ENCODE assay signal across 2 cellular contexts in genomic region chr9:72352911-72353388, GRCh38.
A peak's percentile ranks its signal among the peaks of the same experiment; 100 is the strongest.
TF ChIP-seq lines count a peak whose summit lies in the region.

No MANE protein-coding gene starts in this region.

TF ChIP-seq in IMR-90, 13 proteins besides CTCF, POLR2A, EP300 and RAD21:
- TF ChIP-seq RCOR1 (IDR thresholded peaks at IDR 0.05; ENCODE audit: insufficient replicate concordance, low read length), result no peak
- TF ChIP-seq SMC3 (IDR thresholded peaks at IDR 0.05; ENCODE audit: low read depth, low read length), result no peak
- no peak for TF ChIP-seq USF2 (IDR thresholded peaks at IDR 0.05; ENCODE audit: low read depth, low read length)
- no peak for TF ChIP-seq BHLHE40 (IDR thresholded peaks at IDR 0.05; ENCODE audit: low read depth, low read length)
- no peak for TF ChIP-seq MXI1 (IDR thresholded peaks at IDR 0.05; ENCODE audit: borderline replicate concordance, low read depth, low read length)
- no peak for TF ChIP-seq ELK1 (IDR thresholded peaks at IDR 0.05; ENCODE audit: borderline replicate concordance, low read depth, low read length)
- no peak for TF ChIP-seq RFX5 (IDR thresholded peaks at IDR 0.05; ENCODE audit: low read depth, low read length)
- no peak for TF ChIP-seq NFE2L2 (IDR thresholded peaks at IDR 0.05; ENCODE audit: low read depth, low read length)
- TF ChIP-seq CEBPB (IDR thresholded peaks at IDR 0.05; ENCODE audit: low read depth, low read length), result no peak
- no peak for TF ChIP-seq MAZ (IDR thresholded peaks at IDR 0.05; ENCODE audit: borderline replicate concordance, low read depth, low read length)

TF ChIP-seq in H1, 55 proteins besides CTCF, POLR2A, EP300 and RAD21:
- TF ChIP-seq POLR2AphosphoS5 (IDR thresholded peaks at IDR 0.05; ENCODE audit: low read depth, low read length) (peak; percentile 59), KDM5A (IDR thresholded peaks at IDR 0.05; ENCODE audit: low read length) (no peak), SUZ12 (IDR thresholded peaks at IDR 0.05; ENCODE audit: low read length) (no peak)
TF ChIP-seq in H1: peak in this region for 1.
